28 cellular contexts compared by ENCODE assay signal in the genomic region with DNA sequence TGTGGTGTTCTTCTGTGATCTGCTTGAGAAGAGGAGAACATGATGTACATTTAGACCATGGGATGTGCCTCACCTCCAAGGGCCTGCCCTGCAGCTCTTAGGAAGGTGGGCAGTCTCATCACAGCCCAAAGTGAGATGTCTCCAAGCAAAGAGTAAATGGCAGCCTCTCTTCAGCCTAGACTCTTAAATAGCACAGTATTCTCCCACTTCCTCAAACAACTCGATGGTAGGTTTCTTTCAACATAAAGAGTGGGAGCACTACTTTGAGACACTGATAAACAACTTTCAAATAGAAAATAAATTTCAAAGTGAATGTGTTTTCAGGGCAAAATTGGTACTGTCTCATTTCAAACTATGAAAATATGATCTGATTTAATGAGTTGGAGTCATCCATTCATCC. TPM values are rescaled to one million over a fixed set of nuclear protein-coding genes. Genes with fewer than 3 reads are reported as not detected.
"Had no signal": no experiment of that assay in that cellular context is flagged by ENCODE, and none has a peak within 500 bp of the region (broad histone marks: within the 10 kb centered on the region; RNA-seq: fewer than 3 reads in every experiment).

No MANE protein-coding gene starts in this region.

- H3K9me3 Mint-ChIP-seq: activated CD4-positive, alpha-beta memory T cell treated with anti-CD3 and anti-CD28 coated beads, Interleukin-2, amount 10 ng/mL, durations not matched to agents 7 days and 5 days; activated CD4-positive, alpha-beta T cell treated with anti-CD3 and anti-CD28 coated beads, Interleukin-2, amount 10 ng/mL, durations not matched to agents 7 days and 5 days; activated naive CD4-positive, alpha-beta T cell treated with anti-CD3 and anti-CD28 coated beads, Interleukin-2, amount 50 U/mL, for 24 hours; activated naive CD8-positive, alpha-beta T cell treated with anti-CD3 and anti-CD28 coated beads, Interleukin-2, amount 50 U/mL, for 24 hours; activated T-cell treated with anti-CD3 and anti-CD28 coated beads, Interleukin-2, amount 50 U/mL, for 4 hours; activated T-helper 17 cell treated with anti-CD3 and anti-CD28 coated beads, Interleukin-2, amount 50 U/mL, for 72 hours; endodermal cell; naive B cell; stimulated activated naive B cell treated with anti-CD40 and anti-IgM and Interleukin-4, amounts not matched to agents 10 μg/mL and 1 μg/mL and 100 μg/mL, for 72 hours; WTC11 had no signal

- H3K27ac Mint-ChIP-seq: activated CD4-positive, alpha-beta memory T cell treated with anti-CD3 and anti-CD28 coated beads, Interleukin-2, amount 10 ng/mL, durations not matched to agents 7 days and 5 days; activated CD4-positive, alpha-beta T cell treated with anti-CD3 and anti-CD28 coated beads, Interleukin-2, amount 10 ng/mL, durations not matched to agents 7 days and 5 days; activated naive CD4-positive, alpha-beta T cell treated with anti-CD3 and anti-CD28 coated beads, Interleukin-2, amount 50 U/mL, for 24 hours; activated naive CD8-positive, alpha-beta T cell treated with anti-CD3 and anti-CD28 coated beads, Interleukin-2, amount 50 U/mL, for 24 hours; activated T-helper 17 cell treated with anti-CD3 and anti-CD28 coated beads, Interleukin-2, amount 50 U/mL, for 72 hours; endodermal cell; stimulated activated naive B cell treated with anti-CD40 and anti-IgM and Interleukin-4, amounts not matched to agents 10 μg/mL and 1 μg/mL and 100 μg/mL, for 72 hours; T-helper 17 cell; WTC11 had no signal

- H3K4me1 Mint-ChIP-seq: activated CD4-positive, alpha-beta memory T cell treated with anti-CD3 and anti-CD28 coated beads, Interleukin-2, amount 10 ng/mL, durations not matched to agents 7 days and 5 days; activated CD4-positive, alpha-beta T cell treated with anti-CD3 and anti-CD28 coated beads, Interleukin-2, amount 10 ng/mL, durations not matched to agents 7 days and 5 days; activated naive CD4-positive, alpha-beta T cell treated with anti-CD3 and anti-CD28 coated beads, Interleukin-2, amount 50 U/mL, for 24 hours; activated naive CD8-positive, alpha-beta T cell treated with anti-CD3 and anti-CD28 coated beads, Interleukin-2, amount 50 U/mL, for 24 hours; activated T-helper 17 cell treated with anti-CD3 and anti-CD28 coated beads, Interleukin-2, amount 50 U/mL, for 72 hours; naive B cell; stimulated activated naive B cell treated with anti-CD40 and anti-IgM and Interleukin-4, amounts not matched to agents 10 μg/mL and 1 μg/mL and 100 μg/mL, for 72 hours; WTC11 had no signal

- H3K4me3 Mint-ChIP-seq: activated CD4-positive, alpha-beta memory T cell treated with anti-CD3 and anti-CD28 coated beads, Interleukin-2, amount 10 ng/mL, durations not matched to agents 7 days and 5 days; activated CD4-positive, alpha-beta T cell treated with anti-CD3 and anti-CD28 coated beads, Interleukin-2, amount 10 ng/mL, durations not matched to agents 7 days and 5 days; activated naive CD4-positive, alpha-beta T cell treated with anti-CD3 and anti-CD28 coated beads, Interleukin-2, amount 50 U/mL, for 24 hours; activated naive CD8-positive, alpha-beta T cell treated with anti-CD3 and anti-CD28 coated beads, Interleukin-2, amount 50 U/mL, for 24 hours; activated T-cell treated with anti-CD3 and anti-CD28 coated beads, Interleukin-2, amount 50 U/mL, for 4 hours; activated T-helper 17 cell treated with anti-CD3 and anti-CD28 coated beads, Interleukin-2, amount 50 U/mL, for 72 hours; endodermal cell; naive B cell; stimulated activated naive B cell treated with anti-CD40 and anti-IgM and Interleukin-4, amounts not matched to agents 10 μg/mL and 1 μg/mL and 100 μg/mL, for 72 hours; T-helper 17 cell; WTC11 had no signal

- H3K36me3 Mint-ChIP-seq: activated naive CD4-positive, alpha-beta T cell treated with anti-CD3 and anti-CD28 coated beads, Interleukin-2, amount 50 U/mL, for 24 hours; naive B cell; stimulated activated naive B cell treated with anti-CD40 and anti-IgM and Interleukin-4, amounts not matched to agents 10 μg/mL and 1 μg/mL and 100 μg/mL, for 72 hours; WTC11 had no signal

- DNase-seq: activated CD4-positive, alpha-beta memory T cell treated with anti-CD3 and anti-CD28 coated beads, Interleukin-2, amount 10 ng/mL, durations not matched to agents 7 days and 5 days; activated CD4-positive, alpha-beta T cell treated with anti-CD3 and anti-CD28 coated beads for 1 hour; activated CD4-positive, alpha-beta T cell treated with anti-CD3 and anti-CD28 coated beads, Interleukin-2, amount 10 ng/mL, durations not matched to agents 7 days and 5 days; activated CD8-positive, alpha-beta memory T cell treated with anti-CD3 and anti-CD28 coated beads, Interleukin-2, amount 50 U/mL, for 48 hours; activated naive CD8-positive, alpha-beta T cell treated with anti-CD3 and anti-CD28 coated beads, Interleukin-2, amount 50 U/mL, for 24 hours; activated T-cell treated with anti-CD3 and anti-CD28 coated beads, Interleukin-2, amount 50 U/mL, for 4 hours; amygdala; caudate nucleus; endodermal cell; foreskin fibroblast; head of caudate nucleus; kidney glomerular epithelial cell; lower lobe of right lung; mesenchymal stem cell; naive B cell; nucleus accumbens; right cardiac atrium; stimulated activated CD4-positive, alpha-beta T cell treated with anti-CD3 and anti-CD28 coated beads, Interleukin-15, amount 100 ng/mL, for 24 hours; stimulated activated CD4-positive, alpha-beta T cell treated with anti-CD3 and anti-CD28 coated beads, Interleukin-2, amount 100 ng/mL, for 24 hours; stimulated activated naive B cell treated with anti-CD40 and anti-IgM and Interleukin-4, amounts not matched to agents 10 μg/mL and 1 μg/mL and 100 μg/mL, for 72 hours; stomach; T-helper 17 cell; T1000; thyroid gland; upper lobe of right lung had no signal

RNA-seq across cellular contexts. Expression of a gene that starts 35.2 kb away (rescaled TPM):
- total RNA-seq: activated CD4-positive, alpha-beta memory T cell treated with anti-CD3 and anti-CD28 coated beads, Interleukin-2, amount 10 ng/mL, durations not matched to agents 7 days and 5 days; activated CD4-positive, alpha-beta T cell treated with anti-CD3 and anti-CD28 coated beads, Interleukin-2, amount 10 ng/mL, durations not matched to agents 7 days and 5 days; activated T-helper 17 cell treated with anti-CD3 and anti-CD28 coated beads, Interleukin-2, amount 50 U/mL, for 72 hours; T-helper 17 cell had no signal
